20 cellular contexts compared by ENCODE assay signal in genomic region chr2:176923205-176923604, GRCh38.
A peak's percentile ranks its signal among the peaks of the same experiment; 100 is the strongest.
DNase-seq lines count a peak whose midpoint lies in the region; ATAC-seq, FAIRE-seq and TF ChIP-seq lines count a peak whose summit lies in the region.
"Had no signal": no experiment of that assay in that cellular context is flagged by ENCODE, and none has a peak within 500 bp of the region (broad histone marks: within the 10 kb centered on the region; RNA-seq: fewer than 3 reads in every experiment).

No MANE protein-coding gene starts in this region.

- 90% methylated on average over 4 of the region's 4 CpGs; no CpG with 5 or more reads in 1 of the 2 experiments for WGBS in H1 (ENCODE audit: extremely low coverage in 1 of 2, insufficient coverage in 1 of 2, insufficient read length in 1 of 2, insufficient replicate concordance in 2 of 2, low coverage in 1 of 2, low lambda C conversion rate in 2 of 2, missing lambda C conversion rate in 1 of 2), 2 experiments

- no peak overlapping the region for H2BK120ac ChIP-seq in H1 (replicated peaks; ENCODE audit: low read depth, low read length)

- no peak overlapping the region for H3K4me2 ChIP-seq in H1 (ENCODE audit: insufficient read depth in 1 of 2, low read depth in 2 of 2, low read length in 2 of 2)
- H3K4me2 ChIP-seq: A549; BLaER1 treated with 17β-estradiol and CSF1 and Interleukin-3, amounts not matched to agents 10 nM and 100 nM had no signal

- H4K91ac ChIP-seq in H1 (replicated peaks; ENCODE audit: insufficient read length, low read length), result no peak overlapping the region

- H2BK15ac ChIP-seq in H1 (ENCODE audit: low read length), result no peak overlapping the region

- no peak overlapping the region for H3K4me3 ChIP-seq in H1 (ENCODE audit: extremely low read depth in 1 of 4, insufficient read depth in 2 of 4, low read depth in 3 of 4, low read length in 4 of 4)
- no peak overlapping the region for H3K4me3 ChIP-seq in kidney (ENCODE audit: low read length in 2 of 2)
- H3K4me3 ChIP-seq: A549; BLaER1 treated with 17β-estradiol and CSF1 and Interleukin-3, amounts not matched to agents 10 nM and 100 nM had no signal

- no peak for TF ChIP-seq POLR2A in H1 (IDR thresholded peaks at IDR 0.05; ENCODE audit: control extremely low read depth in 1 of 2, low read depth in 2 of 2, low read length in 2 of 2)

- no peak overlapping the region for H3K18ac ChIP-seq in H1 (ENCODE audit: extremely low read depth, low read length)

- H3K14ac ChIP-seq in H1 (ENCODE audit: insufficient read length), result no peak overlapping the region

- no peaks in the 10 kb centered on the region for H3K23me2 ChIP-seq in H1 (ENCODE audit: low read depth, low read length)

- H3K27ac Mint-ChIP-seq in activated naive CD8-positive, alpha-beta T cell treated with anti-CD3 and anti-CD28 coated beads for 36 hours, result no peak overlapping the region
- H3K27ac Mint-ChIP-seq: B cell; CD4-positive, alpha-beta T cell; CD8-positive, alpha-beta T cell had no signal

- H3K27ac ChIP-seq in H1 (ENCODE audit: low read depth, low read length), result no peak overlapping the region
- H3K27ac ChIP-seq in kidney (ENCODE audit: low read depth in 2 of 2, low read length in 2 of 2), result no peak overlapping the region
- H3K27ac ChIP-seq: A549; BLaER1 treated with 17β-estradiol and CSF1 and Interleukin-3, amounts not matched to agents 10 nM and 100 nM; C4-2B had no signal

- no peak overlapping the region for H3K56ac ChIP-seq in H1 (replicated peaks; ENCODE audit: insufficient read length, low read depth, low read length)

- no peaks in the 10 kb centered on the region for H4K20me1 ChIP-seq in H1 (replicated peaks in 1 of 2; ENCODE audit: control insufficient read depth in 1 of 2, insufficient read depth in 2 of 2, low read length in 2 of 2)
- H4K20me1 ChIP-seq: BLaER1 treated with 17β-estradiol and CSF1 and Interleukin-3, amounts not matched to agents 10 nM and 100 nM had no signal

- H2BK20ac ChIP-seq in H1 (ENCODE audit: low read length), result no peak overlapping the region

- H2AFZ ChIP-seq in H1 (ENCODE audit: low read length), result peak overlapping the region; percentile 69; the same call in 1 of the 2 replicates

- TF ChIP-seq CTCF in H1 (IDR thresholded peaks at IDR 0.05; ENCODE audit: control extremely low read depth in 1 of 3, insufficient read depth in 1 of 3, low read depth in 1 of 3, low read length in 3 of 3) (no peak), kidney (IDR thresholded peaks at IDR 0.05; ENCODE audit: borderline replicate concordance, extremely low read depth, insufficient read depth) (no peak)

- H3K27me3 ChIP-seq in H1 (replicated peaks in 1 of 4; ENCODE audit: control insufficient read depth in 3 of 4, extremely low read depth in 1 of 4, insufficient read depth in 3 of 4, low read length in 3 of 4), result no peaks in the 10 kb centered on the region
- H3K27me3 ChIP-seq: BLaER1 treated with 17β-estradiol and CSF1 and Interleukin-3, amounts not matched to agents 10 nM and 100 nM had no signal

- no peak overlapping the region for H2AK5ac ChIP-seq in H1 (ENCODE audit: low read depth, low read length)

- H3K23ac ChIP-seq in H1 (ENCODE audit: insufficient read length), result no peak overlapping the region

- no peak overlapping the region for H3K4ac ChIP-seq in H1 (replicated peaks; ENCODE audit: insufficient read length, low read depth, low read length)

- H3K36me3 ChIP-seq in H1 (ENCODE audit: control insufficient read depth in 2 of 4, insufficient read depth in 4 of 4, low read length in 3 of 4) (no peaks in the 10 kb centered on the region), kidney (ENCODE audit: control insufficient read depth in 1 of 2, insufficient read depth in 2 of 2, low read length in 2 of 2) (no peaks in the 10 kb centered on the region)
- H3K36me3 ChIP-seq: BLaER1 treated with 17β-estradiol and CSF1 and Interleukin-3, amounts not matched to agents 10 nM and 100 nM had no signal

- ATAC-seq in GM19023 (IDR thresholded peaks at IDR 0.05; ENCODE audit: unreplicated experiment), result no peak
- ATAC-seq: A549; CD8-positive, alpha-beta T cell had no signal

- no peak overlapping the region for H3K4me3 Mint-ChIP-seq in activated naive CD8-positive, alpha-beta T cell treated with anti-CD3 and anti-CD28 coated beads for 36 hours
- H3K4me3 Mint-ChIP-seq: B cell; CD4-positive, alpha-beta T cell; CD8-positive, alpha-beta T cell had no signal

- H4K8ac ChIP-seq in H1 (ENCODE audit: extremely low read depth, insufficient read depth, low read length), result no peak overlapping the region

- H3K79me1 ChIP-seq in H1 (ENCODE audit: low read depth, low read length), result no peaks in the 10 kb centered on the region

- H2BK12ac ChIP-seq in H1 (ENCODE audit: low read depth, low read length), result no peak overlapping the region

- intact Hi-C loops in kidney (cut with DNase I), result no loop called here

- no peaks in the 10 kb centered on the region for H3K4me1 Mint-ChIP-seq in activated naive CD8-positive, alpha-beta T cell treated with anti-CD3 and anti-CD28 coated beads for 36 hours
- H3K4me1 Mint-ChIP-seq: B cell had no signal

- FAIRE-seq in A204.1 (lab: Jason Lieb, UNC) (peak; percentile 3), H1 (lab: Jason Lieb, UNC) (no peak), kidney (lab: Jason Lieb, UNC) (peak; percentile 21)
- FAIRE-seq: A549, D721Med, G401.6, GM12891 had no signal

- no peak overlapping the region for H4K5ac ChIP-seq in H1 (ENCODE audit: insufficient read length, low read depth, low read length)

- no peaks in the 10 kb centered on the region for H3K4me1 ChIP-seq in H1 (replicated peaks in 1 of 4; ENCODE audit: control insufficient read depth in 3 of 4, insufficient read depth in 4 of 4, low read length in 3 of 4)
- no peaks in the 10 kb centered on the region for H3K4me1 ChIP-seq in kidney (ENCODE audit: control insufficient read depth in 1 of 2, insufficient read depth in 1 of 2, low read depth in 1 of 2, low read length in 2 of 2)
- H3K4me1 ChIP-seq: A549; BLaER1 treated with 17β-estradiol and CSF1 and Interleukin-3, amounts not matched to agents 10 nM and 100 nM; Caco-2 had no signal

- no peaks in the 10 kb centered on the region for H3K36me3 Mint-ChIP-seq in activated naive CD8-positive, alpha-beta T cell treated with anti-CD3 and anti-CD28 coated beads for 36 hours
- H3K36me3 Mint-ChIP-seq: CD8-positive, alpha-beta T cell had no signal

- no peak overlapping the region for H2BK5ac ChIP-seq in H1 (ENCODE audit: low read depth, low read length)

- TF ChIP-seq EP300 in H1 (IDR thresholded peaks at IDR 0.05; ENCODE audit: borderline replicate concordance in 1 of 2, low read depth in 2 of 2, low read length in 2 of 2), result no peak

- H3K79me2 ChIP-seq in H1 (ENCODE audit: control insufficient read depth in 1 of 2, insufficient read depth in 2 of 2, low read length in 2 of 2), result no peaks in the 10 kb centered on the region

- no peaks in the 10 kb centered on the region for H3K27me3 Mint-ChIP-seq in activated naive CD8-positive, alpha-beta T cell treated with anti-CD3 and anti-CD28 coated beads for 36 hours
- H3K27me3 Mint-ChIP-seq: B cell; CD4-positive, alpha-beta T cell had no signal

- no peak for DNase-seq in H1 (ENCODE audit: low read depth in 1 of 2, low spot score in 2 of 2)
- DNase-seq in kidney, result no peak
- no peak for DNase-seq in activated naive CD8-positive, alpha-beta T cell treated with anti-CD3 and anti-CD28 coated beads for 36 hours
- DNase-seq: 8988T; AML-193; Caco-2; Calu3; CD4-positive, alpha-beta T cell; CD8-positive, alpha-beta T cell; DMS79 treated with DMSO at 0.1 percent for 48 hours; GF-D8 had no signal

- CTCF ChIA-PET in H1 (lab: Charles Lee; ENCODE audit: partially characterized antibody), result interaction anchor here (0.7 to 1.0 kb wide), 2 partner anchors 17 to 226 kb away, joined by 3 to 4 read pairs; no protein-coding TSS in a partner anchor

- POLR2A ChIA-PET in H1 (lab: Charles Lee; ENCODE audit: partially characterized antibody), result no interaction called here

- no peak for TF ChIP-seq RAD21 in H1 (IDR thresholded peaks at IDR 0.05 in 1 of 2, conservative IDR thresholded peaks at IDR 0.05 in 1 of 2; ENCODE audit: low read depth in 2 of 2, low read length in 2 of 2)

- H3K9me3 ChIP-seq in H1 (ENCODE audit: insufficient read depth in 2 of 2, low read depth in 1 of 2, low read length in 1 of 2) (peaks cover 0 to 3% of the 10 kb centered on the region in 2 experiments; a peak in 2 of 4 replicates), kidney (ENCODE audit: control insufficient read depth in 1 of 2, low read length in 2 of 2) (no peaks in the 10 kb centered on the region)
- H3K9me3 ChIP-seq: Caco-2 had no signal

- H3K9ac ChIP-seq in H1 (replicated peaks in 1 of 4; ENCODE audit: extremely low read depth in 1 of 4, low read depth in 3 of 4, low read length in 3 of 4) (no peak overlapping the region), kidney (ENCODE audit: low read length in 2 of 2) (no peak overlapping the region)
- H3K9ac ChIP-seq: BLaER1 treated with 17β-estradiol and CSF1 and Interleukin-3, amounts not matched to agents 10 nM and 100 nM had no signal

- H3K9me3 Mint-ChIP-seq in activated naive CD8-positive, alpha-beta T cell treated with anti-CD3 and anti-CD28 coated beads for 36 hours, result peaks cover 2% of the 10 kb centered on the region

TF ChIP-seq in H1, 55 proteins besides CTCF, POLR2A, EP300 and RAD21 (continues in another document):
- TF ChIP-seq MAX (IDR thresholded peaks at IDR 0.05) (no peak), SRF (IDR thresholded peaks at IDR 0.05; ENCODE audit: low read depth, low read length) (no peak), GABPA (IDR thresholded peaks at IDR 0.05; ENCODE audit: borderline replicate concordance, insufficient read depth, low read length) (no peak), TBP (IDR thresholded peaks at IDR 0.05; ENCODE audit: low read depth, low read length) (no peak), TAF7 (optimal IDR thresholded peaks at IDR 0.05; ENCODE audit: borderline replicate concordance, low read depth, low read length) (no peak), FOSL1 (IDR thresholded peaks at IDR 0.05; ENCODE audit: insufficient read depth, low read depth, low read length) (no peak), SP2 (IDR thresholded peaks at IDR 0.05; ENCODE audit: low read length) (no peak), EZH2 (IDR thresholded peaks at IDR 0.05; ENCODE audit: low read depth, low read length, severe bottlenecking) (no peak), SIX5 (IDR thresholded peaks at IDR 0.05; ENCODE audit: low read depth, low read length) (no peak), CBX5 (IDR thresholded peaks at IDR 0.05; ENCODE audit: low read depth, low read length) (no peak), SAP30 (IDR thresholded peaks at IDR 0.05; ENCODE audit: insufficient read depth, insufficient replicate concordance, low read length) (no peak), JUND (IDR thresholded peaks at IDR 0.05; ENCODE audit: low read length) (no peak), EGR1 (IDR thresholded peaks at IDR 0.05; ENCODE audit: borderline replicate concordance, low read depth, low read length) (no peak), CREB1 (IDR thresholded peaks at IDR 0.05) (no peak), CEBPB (IDR thresholded peaks at IDR 0.05; ENCODE audit: low read depth, low read length) (no peak), SIRT6 (IDR thresholded peaks at IDR 0.05; ENCODE audit: low read length) (no peak)
